1 cellular context compared by ENCODE assay signal in the genomic region with DNA sequence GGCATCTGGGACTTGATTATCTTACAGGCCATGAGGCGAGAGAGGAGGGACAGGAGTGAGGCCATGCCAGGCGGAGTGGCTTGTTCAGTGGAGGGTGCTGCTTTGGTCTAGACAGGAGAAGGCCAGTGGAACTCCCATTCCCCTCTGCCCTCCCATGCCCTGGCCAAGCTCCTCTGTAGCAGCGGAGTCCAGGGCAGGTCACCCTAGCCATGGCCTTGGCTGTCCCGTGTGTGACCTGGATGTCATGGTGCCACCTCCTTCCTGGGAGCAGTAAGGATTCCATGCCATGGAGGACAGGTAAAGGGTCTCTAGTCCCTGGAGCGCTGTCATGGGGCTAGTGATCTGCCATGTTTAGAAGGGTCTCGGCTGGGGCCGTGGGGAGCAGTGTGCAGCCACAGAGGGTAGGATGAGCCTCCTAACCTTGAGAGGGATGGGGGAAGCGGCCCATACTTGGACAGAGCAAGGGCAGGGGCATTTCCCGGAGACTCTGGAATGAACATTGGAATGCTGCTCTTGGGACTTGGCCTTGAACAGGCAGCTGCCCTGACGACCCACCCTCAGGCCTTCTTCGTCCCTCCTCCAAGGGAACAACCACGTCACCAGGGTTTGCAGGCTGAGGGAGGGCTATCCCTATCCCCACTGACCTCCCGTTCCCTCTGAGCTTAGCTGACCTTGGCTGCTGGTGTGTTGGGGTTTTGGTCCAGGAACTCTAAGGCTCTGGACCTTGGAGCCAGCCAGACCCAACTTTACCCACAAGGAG.
TF ChIP-seq lines count a peak whose summit lies in the region.

No MANE protein-coding gene starts in this region.

TF ChIP-seq in GM23338, 12 proteins besides CTCF, POLR2A, EP300 and RAD21:
- TF ChIP-seq, protein P1, sequence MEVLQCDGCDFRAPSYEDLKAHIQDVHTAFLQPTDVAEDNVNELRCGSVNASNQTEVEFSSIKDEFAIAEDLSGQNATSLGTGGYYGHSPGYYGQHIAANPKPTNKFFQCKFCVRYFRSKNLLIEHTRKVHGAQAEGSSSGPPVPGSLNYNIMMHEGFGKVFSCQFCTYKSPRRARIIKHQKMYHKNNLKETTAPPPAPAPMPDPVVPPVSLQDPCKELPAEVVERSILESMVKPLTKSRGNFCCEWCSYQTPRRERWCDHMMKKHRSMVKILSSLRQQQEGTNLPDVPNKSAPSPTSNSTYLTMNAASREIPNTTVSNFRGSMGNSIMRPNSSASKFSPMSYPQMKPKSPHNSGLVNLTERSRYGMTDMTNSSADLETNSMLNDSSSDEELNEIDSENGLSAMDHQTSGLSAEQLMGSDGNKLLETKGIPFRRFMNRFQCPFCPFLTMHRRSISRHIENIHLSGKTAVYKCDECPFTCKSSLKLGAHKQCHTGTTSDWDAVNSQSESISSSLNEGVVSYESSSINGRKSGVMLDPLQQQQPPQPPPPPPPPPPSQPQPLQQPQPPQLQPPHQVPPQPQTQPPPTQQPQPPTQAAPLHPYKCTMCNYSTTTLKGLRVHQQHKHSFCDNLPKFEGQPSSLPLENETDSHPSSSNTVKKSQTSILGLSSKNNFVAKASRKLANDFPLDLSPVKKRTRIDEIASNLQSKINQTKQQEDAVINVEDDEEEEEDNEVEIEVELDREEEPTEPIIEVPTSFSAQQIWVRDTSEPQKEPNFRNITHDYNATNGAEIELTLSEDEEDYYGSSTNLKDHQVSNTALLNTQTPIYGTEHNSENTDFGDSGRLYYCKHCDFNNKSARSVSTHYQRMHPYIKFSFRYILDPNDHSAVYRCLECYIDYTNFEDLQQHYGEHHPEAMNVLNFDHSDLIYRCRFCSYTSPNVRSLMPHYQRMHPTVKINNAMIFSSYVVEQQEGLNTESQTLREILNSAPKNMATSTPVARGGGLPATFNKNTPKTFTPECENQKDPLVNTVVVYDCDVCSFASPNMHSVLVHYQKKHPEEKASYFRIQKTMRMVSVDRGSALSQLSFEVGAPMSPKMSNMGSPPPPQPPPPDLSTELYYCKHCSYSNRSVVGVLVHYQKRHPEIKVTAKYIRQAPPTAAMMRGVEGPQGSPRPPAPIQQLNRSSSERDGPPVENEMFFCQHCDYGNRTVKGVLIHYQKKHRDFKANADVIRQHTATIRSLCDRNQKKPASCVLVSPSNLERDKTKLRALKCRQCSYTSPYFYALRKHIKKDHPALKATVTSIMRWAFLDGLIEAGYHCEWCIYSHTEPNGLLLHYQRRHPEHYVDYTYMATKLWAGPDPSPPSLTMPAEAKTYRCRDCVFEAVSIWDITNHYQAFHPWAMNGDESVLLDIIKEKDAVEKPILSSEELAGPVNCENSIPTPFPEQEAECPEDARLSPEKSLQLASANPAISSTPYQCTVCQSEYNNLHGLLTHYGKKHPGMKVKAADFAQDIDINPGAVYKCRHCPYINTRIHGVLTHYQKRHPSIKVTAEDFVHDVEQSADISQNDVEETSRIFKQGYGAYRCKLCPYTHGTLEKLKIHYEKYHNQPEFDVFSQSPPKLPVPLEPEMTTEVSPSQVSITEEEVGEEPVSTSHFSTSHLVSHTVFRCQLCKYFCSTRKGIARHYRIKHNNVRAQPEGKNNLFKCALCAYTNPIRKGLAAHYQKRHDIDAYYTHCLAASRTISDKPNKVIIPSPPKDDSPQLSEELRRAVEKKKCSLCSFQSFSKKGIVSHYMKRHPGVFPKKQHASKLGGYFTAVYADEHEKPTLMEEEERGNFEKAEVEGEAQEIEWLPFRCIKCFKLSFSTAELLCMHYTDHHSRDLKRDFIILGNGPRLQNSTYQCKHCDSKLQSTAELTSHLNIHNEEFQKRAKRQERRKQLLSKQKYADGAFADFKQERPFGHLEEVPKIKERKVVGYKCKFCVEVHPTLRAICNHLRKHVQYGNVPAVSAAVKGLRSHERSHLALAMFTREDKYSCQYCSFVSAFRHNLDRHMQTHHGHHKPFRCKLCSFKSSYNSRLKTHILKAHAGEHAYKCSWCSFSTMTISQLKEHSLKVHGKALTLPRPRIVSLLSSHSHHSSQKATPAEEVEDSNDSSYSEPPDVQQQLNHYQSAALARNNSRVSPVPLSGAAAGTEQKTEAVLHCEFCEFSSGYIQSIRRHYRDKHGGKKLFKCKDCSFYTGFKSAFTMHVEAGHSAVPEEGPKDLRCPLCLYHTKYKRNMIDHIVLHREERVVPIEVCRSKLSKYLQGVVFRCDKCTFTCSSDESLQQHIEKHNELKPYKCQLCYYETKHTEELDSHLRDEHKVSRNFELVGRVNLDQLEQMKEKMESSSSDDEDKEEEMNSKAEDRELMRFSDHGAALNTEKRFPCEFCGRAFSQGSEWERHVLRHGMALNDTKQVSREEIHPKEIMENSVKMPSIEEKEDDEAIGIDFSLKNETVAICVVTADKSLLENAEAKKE (CRISPR knock-in tag; IDR thresholded peaks at IDR 0.05), result no peak
- TF ChIP-seq POLR2AphosphoS5 (IDR thresholded peaks at IDR 0.05; ENCODE audit: low read depth), result no peak
- no peak for TF ChIP-seq NANOG (IDR thresholded peaks at IDR 0.05; ENCODE audit: borderline replicate concordance)
- TF ChIP-seq, protein P2, sequence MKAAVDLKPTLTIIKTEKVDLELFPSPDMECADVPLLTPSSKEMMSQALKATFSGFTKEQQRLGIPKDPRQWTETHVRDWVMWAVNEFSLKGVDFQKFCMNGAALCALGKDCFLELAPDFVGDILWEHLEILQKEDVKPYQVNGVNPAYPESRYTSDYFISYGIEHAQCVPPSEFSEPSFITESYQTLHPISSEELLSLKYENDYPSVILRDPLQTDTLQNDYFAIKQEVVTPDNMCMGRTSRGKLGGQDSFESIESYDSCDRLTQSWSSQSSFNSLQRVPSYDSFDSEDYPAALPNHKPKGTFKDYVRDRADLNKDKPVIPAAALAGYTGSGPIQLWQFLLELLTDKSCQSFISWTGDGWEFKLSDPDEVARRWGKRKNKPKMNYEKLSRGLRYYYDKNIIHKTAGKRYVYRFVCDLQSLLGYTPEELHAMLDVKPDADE (IDR thresholded peaks at IDR 0.05), result no peak
- no peak for TF ChIP-seq JUNB (IDR thresholded peaks at IDR 0.05; ENCODE audit: unreplicated experiment)
- no peak for TF ChIP-seq EZH2phosphoT487 (IDR thresholded peaks at IDR 0.05; ENCODE audit: unreplicated experiment)
- no peak for TF ChIP-seq STAT1 (IDR thresholded peaks at IDR 0.05; ENCODE audit: unreplicated experiment)
- no peak for TF ChIP-seq ZNF114 (CRISPR knock-in tag; IDR thresholded peaks at IDR 0.05)
- no peak for TF ChIP-seq ZNF331 (CRISPR knock-in tag; IDR thresholded peaks at IDR 0.05; ENCODE audit: low read depth)
- TF ChIP-seq, protein P3, sequence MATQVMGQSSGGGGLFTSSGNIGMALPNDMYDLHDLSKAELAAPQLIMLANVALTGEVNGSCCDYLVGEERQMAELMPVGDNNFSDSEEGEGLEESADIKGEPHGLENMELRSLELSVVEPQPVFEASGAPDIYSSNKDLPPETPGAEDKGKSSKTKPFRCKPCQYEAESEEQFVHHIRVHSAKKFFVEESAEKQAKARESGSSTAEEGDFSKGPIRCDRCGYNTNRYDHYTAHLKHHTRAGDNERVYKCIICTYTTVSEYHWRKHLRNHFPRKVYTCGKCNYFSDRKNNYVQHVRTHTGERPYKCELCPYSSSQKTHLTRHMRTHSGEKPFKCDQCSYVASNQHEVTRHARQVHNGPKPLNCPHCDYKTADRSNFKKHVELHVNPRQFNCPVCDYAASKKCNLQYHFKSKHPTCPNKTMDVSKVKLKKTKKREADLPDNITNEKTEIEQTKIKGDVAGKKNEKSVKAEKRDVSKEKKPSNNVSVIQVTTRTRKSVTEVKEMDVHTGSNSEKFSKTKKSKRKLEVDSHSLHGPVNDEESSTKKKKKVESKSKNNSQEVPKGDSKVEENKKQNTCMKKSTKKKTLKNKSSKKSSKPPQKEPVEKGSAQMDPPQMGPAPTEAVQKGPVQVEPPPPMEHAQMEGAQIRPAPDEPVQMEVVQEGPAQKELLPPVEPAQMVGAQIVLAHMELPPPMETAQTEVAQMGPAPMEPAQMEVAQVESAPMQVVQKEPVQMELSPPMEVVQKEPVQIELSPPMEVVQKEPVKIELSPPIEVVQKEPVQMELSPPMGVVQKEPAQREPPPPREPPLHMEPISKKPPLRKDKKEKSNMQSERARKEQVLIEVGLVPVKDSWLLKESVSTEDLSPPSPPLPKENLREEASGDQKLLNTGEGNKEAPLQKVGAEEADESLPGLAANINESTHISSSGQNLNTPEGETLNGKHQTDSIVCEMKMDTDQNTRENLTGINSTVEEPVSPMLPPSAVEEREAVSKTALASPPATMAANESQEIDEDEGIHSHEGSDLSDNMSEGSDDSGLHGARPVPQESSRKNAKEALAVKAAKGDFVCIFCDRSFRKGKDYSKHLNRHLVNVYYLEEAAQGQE (IDR thresholded peaks at IDR 0.05; ENCODE audit: unreplicated experiment), result no peak
- TF ChIP-seq CREB1 (CRISPR knock-in tag; IDR thresholded peaks at IDR 0.05; ENCODE audit: low read depth), result no peak
- TF ChIP-seq EZH2 (IDR thresholded peaks at IDR 0.05; ENCODE audit: low read depth, unreplicated experiment), result no peak
TF ChIP-seq in GM23338: peak in this region for 0.
